Comparison of ENCODE assay signal across 8 cellular contexts in the genomic region with DNA sequence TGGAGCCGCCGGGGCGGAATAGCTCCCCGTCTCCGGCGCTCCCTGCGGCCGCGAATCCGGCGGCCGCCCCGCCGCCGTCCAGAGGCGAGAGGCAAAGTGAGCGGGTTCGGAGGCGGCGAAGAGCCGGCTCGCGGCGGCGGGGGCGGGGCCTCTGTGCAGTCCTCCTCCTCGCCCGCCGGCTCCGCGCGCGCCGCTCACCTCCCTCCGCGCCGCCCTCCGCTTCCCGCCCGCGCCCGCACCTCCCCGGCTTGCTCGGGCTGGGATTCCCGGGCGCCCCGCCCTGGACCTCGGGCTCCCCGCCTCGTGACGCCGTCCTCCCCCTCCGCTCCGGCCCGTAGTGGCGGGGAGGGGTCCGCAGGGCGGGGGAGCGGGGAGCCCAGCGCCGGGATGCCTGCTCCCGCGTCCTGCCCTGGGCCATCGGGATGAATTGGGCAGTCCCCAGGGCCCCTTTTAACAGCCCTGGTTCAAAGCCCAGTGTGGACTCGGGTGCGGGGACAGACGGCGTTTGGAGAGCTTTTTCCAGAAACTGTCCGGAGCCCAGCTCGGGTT. TPM values are rescaled to one million over a fixed set of nuclear protein-coding genes. Genes with fewer than 3 reads are reported as not detected.
DNase-seq lines count a peak whose midpoint lies in the region; ATAC-seq and TF ChIP-seq lines count a peak whose summit lies in the region.

Gene KCNG3 (minus strand): TSS at position 98 of the 549 bp plus-strand sequence. CDS start 481 bp downstream, outside the sequence.

- H3K4me2 ChIP-seq in DND-41 (ENCODE audit: insufficient read depth, low read length) (peak within 1 kb of the TSS; percentile 79), HCT116 (ENCODE audit: low read length) (peak within 1 kb of the TSS; percentile 100), mammary epithelial cell (ENCODE audit: insufficient read depth, low read depth, low read length) (peak within 1 kb of the TSS; percentile 100)

- H3K4me1 ChIP-seq in DND-41 (ENCODE audit: insufficient read depth, low read length), result peaks cover 13% of the 10 kb centered on the region
- peaks cover 0 to 21% of the 10 kb centered on the region in 2 experiments; a peak in 3 of 4 replicates for H3K4me1 ChIP-seq in HCT116 (ENCODE audit: control insufficient read depth in 1 of 2, insufficient read depth in 2 of 2, low read length in 2 of 2)
- H3K4me1 ChIP-seq in mammary epithelial cell (ENCODE audit: insufficient read depth, low read length), result peaks cover 13% of the 10 kb centered on the region

- 4% methylated on average over 7 of the region's 70 CpGs for WGBS in mammary epithelial cell (ENCODE audit: low coverage, missing lambda C conversion rate)

- no peaks in the 10 kb centered on the region for H3K79me2 ChIP-seq in DND-41 (ENCODE audit: insufficient read depth, low read length)
- H3K79me2 ChIP-seq in HCT116 (ENCODE audit: insufficient read depth, low read length), result no peaks in the 10 kb centered on the region
- no peaks in the 10 kb centered on the region for H3K79me2 ChIP-seq in mammary epithelial cell (ENCODE audit: insufficient read depth, low read length)

- H2AFZ ChIP-seq in DND-41 (ENCODE audit: low read depth, low read length) (peak within 1 kb of the TSS; percentile 76), HCT116 (ENCODE audit: low read depth, low read length, poor library complexity, severe bottlenecking) (peak within 1 kb of the TSS; percentile 66), mammary epithelial cell (ENCODE audit: low read depth, low read length) (peak within 1 kb of the TSS; percentile 93)

- peak; percentile 33 for TF ChIP-seq POLR2A in HCT116 (IDR thresholded peaks at IDR 0.05; ENCODE audit: borderline replicate concordance, extremely low read depth, insufficient read depth, insufficient read length)

- no peak for TF ChIP-seq RAD21 in HCT116 (IDR thresholded peaks at IDR 0.05; ENCODE audit: low read depth)

- POLR2A ChIA-PET in HCT116 (lab: Charles Lee), result no interaction called here

- in situ Hi-C loops in mammary epithelial cell (cut with MboI; ENCODE audit: low sequenced_read_pairs in 2 of 2), result no loop called here

- peak within 1 kb of the TSS; percentile 17 to 55; a peak in 3 of 4 replicates for H3K4me3 ChIP-seq in DND-41 (ENCODE audit: low read depth in 1 of 2, low read length in 2 of 2)
- H3K4me3 ChIP-seq in HCT116 (replicated peaks in 1 of 2; ENCODE audit: low read depth in 1 of 2, low read length in 2 of 2), result peak within 1 kb of the TSS; percentile 56 to 68
- H3K4me3 ChIP-seq in WERI-Rb-1 (ENCODE audit: low read depth, low read length), result peak within 1 kb of the TSS; percentile 76
- peak within 1 kb of the TSS; percentile 49 to 62 (median 50) for H3K4me3 ChIP-seq in mammary epithelial cell (replicated peaks in 1 of 3; ENCODE audit: insufficient read depth in 1 of 3, low read depth in 2 of 3, low read length in 3 of 3)

- TF ChIP-seq CTCF in DND-41 (IDR thresholded peaks at IDR 0.05; ENCODE audit: borderline replicate concordance, extremely low read depth, low read length, poor library complexity, severe bottlenecking) (no peak), HCT116 (IDR thresholded peaks at IDR 0.05 in 2 of 3, conservative IDR thresholded peaks at IDR 0.05 in 1 of 3; ENCODE audit: borderline replicate concordance in 1 of 3, insufficient read depth in 1 of 3, low read depth in 2 of 3, low read length in 2 of 3) (no peak), WERI-Rb-1 (IDR thresholded peaks at IDR 0.05; ENCODE audit: low read depth, low read length) (no peak), mammary epithelial cell (conservative IDR thresholded peaks at IDR 0.05 in 1 of 2, IDR thresholded peaks at IDR 0.05 in 1 of 2; ENCODE audit: extremely low read depth in 1 of 2, insufficient read depth in 1 of 2, low read depth in 1 of 2, low read length in 2 of 2) (no peak)

- no peaks in the 10 kb centered on the region for H3K36me3 ChIP-seq in DND-41 (ENCODE audit: insufficient read depth, low read length)
- no peaks in the 10 kb centered on the region for H3K36me3 ChIP-seq in HCT116 (ENCODE audit: control insufficient read depth in 1 of 2, insufficient read depth in 2 of 2, low read length in 2 of 2)
- no peaks in the 10 kb centered on the region for H3K36me3 ChIP-seq in WERI-Rb-1
- H3K36me3 ChIP-seq in mammary epithelial cell (ENCODE audit: insufficient read depth, low read length), result no peaks in the 10 kb centered on the region

- H4K20me1 ChIP-seq in DND-41 (ENCODE audit: insufficient read depth, low read length) (no peaks in the 10 kb centered on the region), HCT116 (ENCODE audit: insufficient read depth) (no peaks in the 10 kb centered on the region), mammary epithelial cell (ENCODE audit: insufficient read depth, low read length) (peaks cover 2% of the 10 kb centered on the region)

- intact Hi-C loops in HCT116 (cut with micrococcal nuclease) (loop anchor here (10.0 kb wide), 1 partner anchor 281 kb away; no protein-coding TSS in a partner anchor), mammary epithelial cell (cut with micrococcal nuclease) (loop anchor here (2.0 to 10.0 kb wide), 2 partner anchors 133 to 399 kb away; partner anchors contain the start of gene COX7A2L), left colon (cut with DNase I, micrococcal nuclease) (no loop called here)

- dilution Hi-C loops in mammary epithelial cell (cut with HindIII; ENCODE audit: low sequenced_read_pairs), result no loop called here

- H3K9ac ChIP-seq in DND-41 (ENCODE audit: low read depth, low read length), result peak within 1 kb of the TSS; percentile 39
- peak within 1 kb of the TSS; percentile 69 for H3K9ac ChIP-seq in HCT116 (ENCODE audit: low read length)
- no peak within 1 kb of the TSS for H3K9ac ChIP-seq in mammary epithelial cell (ENCODE audit: insufficient read depth, low read length)

- ATAC-seq in DND-41 (ENCODE audit: insufficient read depth, low read depth) (no peak), HCT116 (peak; percentile 86), left colon (peak; percentile 86)

- DNase-seq in DND-41 (no peak), HCT116 (ENCODE audit: low read depth, low spot score) (no peak), NCI-H1436 treated with DMSO at 0.1 percent for 48 hours (lab: John Stamatoyannopoulos, UW) (peak; percentile 30), WERI-Rb-1 (peak; percentile 88), mammary epithelial cell (peak; percentile 30), left colon (peak; percentile 76 to 83), SIG-M5 treated with dmso at 0.1 percent for 504 hours (lab: John Stamatoyannopoulos, UW; ENCODE audit: unreplicated experiment) (no peak)
- peak; percentile 41 to 60 for DNase-seq in stimulated activated CD4-positive, alpha-beta T cell treated with anti-CD3 and anti-CD28 coated beads, Interleukin-2, amount 100 ng/mL, for 48 hours

- H3K27ac ChIP-seq in DND-41 (ENCODE audit: low read length) (no peak within 1 kb of the TSS), HCT116 (ENCODE audit: low read depth, low read length) (peak within 1 kb of the TSS; percentile 39; the same call in 1 of the 2 replicates), WERI-Rb-1 (peak within 1 kb of the TSS; percentile 70), mammary epithelial cell (ENCODE audit: insufficient read depth, low read depth, low read length) (no peak within 1 kb of the TSS)

- no peaks in the 10 kb centered on the region for H3K9me2 ChIP-seq in HCT116 (ENCODE audit: insufficient read depth)

- CTCF ChIA-PET in HCT116 (lab: Charles Lee) (no interaction called here), mammary epithelial cell (lab: Charles Lee; ENCODE audit: low non-redundant PET) (no interaction called here)

- H3K9me3 ChIP-seq in DND-41 (ENCODE audit: insufficient read depth, low read length, severe bottlenecking) (no peaks in the 10 kb centered on the region), HCT116 (ENCODE audit: control insufficient read depth in 1 of 2, insufficient read depth in 1 of 2, low read depth in 1 of 2, low read length in 2 of 2) (no peaks in the 10 kb centered on the region), WERI-Rb-1 (ENCODE audit: severe bottlenecking) (no peaks in the 10 kb centered on the region), mammary epithelial cell (replicated peaks; ENCODE audit: insufficient read depth, low read length) (peaks cover 5% of the 10 kb centered on the region)

- no TSS peak for BruUV-seq in HCT116 (replicated peaks; lab: Mats Ljungman, UMichigan)
- no TSS peak for BruUV-seq in mammary epithelial cell (replicated peaks; lab: Mats Ljungman, UMichigan)

- H3K27me3 ChIP-seq in DND-41 (ENCODE audit: insufficient read depth, low read length, poor library complexity) (no peaks in the 10 kb centered on the region), HCT116 (ENCODE audit: insufficient read depth, low read length) (no peaks in the 10 kb centered on the region), WERI-Rb-1 (ENCODE audit: insufficient read depth, low read depth, severe bottlenecking) (no peaks in the 10 kb centered on the region), mammary epithelial cell (ENCODE audit: insufficient read depth, low read length) (peaks cover 29% of the 10 kb centered on the region)

- RAD21 ChIA-PET in HCT116 (lab: Charles Lee; ENCODE audit: low non-redundant PET in 1 of 2, low total read pairs in 2 of 2, uncharacterized antibody in 2 of 2, unreplicated experiment in 2 of 2), result no interaction called here

TF ChIP-seq in HCT116, 20 proteins besides CTCF, POLR2A, EP300 and RAD21 (continues in another document):
- TF ChIP-seq, protein P1, sequence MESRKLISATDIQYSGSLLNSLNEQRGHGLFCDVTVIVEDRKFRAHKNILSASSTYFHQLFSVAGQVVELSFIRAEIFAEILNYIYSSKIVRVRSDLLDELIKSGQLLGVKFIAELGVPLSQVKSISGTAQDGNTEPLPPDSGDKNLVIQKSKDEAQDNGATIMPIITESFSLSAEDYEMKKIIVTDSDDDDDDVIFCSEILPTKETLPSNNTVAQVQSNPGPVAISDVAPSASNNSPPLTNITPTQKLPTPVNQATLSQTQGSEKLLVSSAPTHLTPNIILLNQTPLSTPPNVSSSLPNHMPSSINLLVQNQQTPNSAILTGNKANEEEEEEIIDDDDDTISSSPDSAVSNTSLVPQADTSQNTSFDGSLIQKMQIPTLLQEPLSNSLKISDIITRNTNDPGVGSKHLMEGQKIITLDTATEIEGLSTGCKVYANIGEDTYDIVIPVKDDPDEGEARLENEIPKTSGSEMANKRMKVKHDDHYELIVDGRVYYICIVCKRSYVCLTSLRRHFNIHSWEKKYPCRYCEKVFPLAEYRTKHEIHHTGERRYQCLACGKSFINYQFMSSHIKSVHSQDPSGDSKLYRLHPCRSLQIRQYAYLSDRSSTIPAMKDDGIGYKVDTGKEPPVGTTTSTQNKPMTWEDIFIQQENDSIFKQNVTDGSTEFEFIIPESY (IDR thresholded peaks at IDR 0.05; ENCODE audit: extremely low read depth, insufficient replicate concordance, low read length), result no peak
- TF ChIP-seq MAX (IDR thresholded peaks at IDR 0.05), result peak; percentile 45; the same call in 1 of the 2 replicates
- TF ChIP-seq SP1 (IDR thresholded peaks at IDR 0.05; ENCODE audit: low read depth), result no peak

RNA-seq across cellular contexts. Expression of gene KCNG3, which starts in this region (rescaled TPM):
- total RNA-seq in HCT116 (2021; ENCODE audit: unreplicated experiment), result 1.5 TPM
- 0.20 and 0.27 TPM in 2 replicates for polyA plus RNA-seq in HCT116 (2012)
- under 1 TPM in 1 of 2 donors, not detected in 1; 0.17 TPM for total RNA-seq in mammary epithelial cell
- polyA plus RNA-seq in mammary epithelial cell, result not detected
- polyA minus RNA-seq in mammary epithelial cell, result not detected
- 1 to 10 TPM; 3.3 to 5.9 TPM for total RNA-seq in left colon

Comparison
In these comparisons a context has a peak if more than half of its experiments do, and no peak if none do; other contexts are left out.
1. Peak in DNase-seq, H3K4me3 ChIP-seq and H3K4me2 ChIP-seq in mammary epithelial cell; RNA of the gene not detected or under 1 TPM.
2. DNase-seq: peak in NCI-H1436 treated with DMSO at 0.1 percent for 48 hours (single experiment), WERI-Rb-1 (single experiment), left colon (2 of 2) and stimulated activated CD4-positive, alpha-beta T cell treated with anti-CD3 and anti-CD28 coated beads, Interleukin-2, amount 100 ng/mL, for 48 hours (2 of 2); none in DND-41 (single experiment), HCT116 (single experiment) and SIG-M5 treated with dmso at 0.1 percent for 504 hours (single experiment).
3. H3K27ac ChIP-seq: peak in HCT116 (single experiment) and WERI-Rb-1 (single experiment); none in DND-41 (single experiment) and mammary epithelial cell (single experiment).
4. intact Hi-C loops: an anchor here in HCT116 (10.0 kb wide) and mammary epithelial cell (2.0 to 10.0 kb wide); none called in left colon.
5. Peak in every context shown above with its lines, with median percentiles within 50 percentile points of each other: H2AFZ ChIP-seq, H3K4me2 ChIP-seq and H3K4me3 ChIP-seq.